In the genomic region with DNA sequence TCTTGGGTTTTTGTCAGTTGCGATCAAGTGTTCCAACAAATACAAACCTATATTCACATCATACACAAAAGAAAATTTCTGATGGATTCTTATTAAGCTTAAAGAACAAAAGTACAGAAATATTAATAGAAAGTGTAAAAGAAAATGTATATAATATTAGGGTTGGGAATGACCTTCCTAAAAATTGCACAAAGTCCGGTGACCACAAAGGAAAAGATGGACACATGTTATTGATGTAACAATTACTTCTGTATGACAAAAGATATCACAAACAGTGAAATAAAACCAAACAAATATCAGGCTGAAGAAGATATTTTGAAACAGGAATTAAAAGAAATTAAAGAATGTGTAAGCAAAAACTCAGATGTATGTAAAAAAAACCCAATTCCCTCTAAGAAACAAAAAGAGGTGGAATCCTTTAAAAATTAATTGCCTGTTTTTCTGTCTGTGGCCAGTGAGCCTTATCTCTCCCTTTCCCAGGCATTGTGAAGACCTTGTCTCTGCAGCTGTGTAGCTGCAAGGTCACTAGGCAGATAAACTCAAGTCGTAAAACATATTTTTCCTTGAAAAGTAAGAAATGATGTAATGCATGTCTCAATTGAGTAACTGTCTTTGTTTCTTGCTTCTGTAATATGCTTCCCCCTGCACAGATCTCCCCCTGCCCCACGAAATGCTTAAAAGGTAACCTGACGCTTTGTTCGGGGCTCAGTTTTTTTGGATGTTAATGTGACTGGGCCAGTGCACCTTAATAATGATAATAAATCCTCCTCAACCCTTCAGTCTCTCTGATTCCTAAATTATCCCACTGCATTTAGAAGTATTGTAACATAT, we compare ENCODE assay signal across 1 cellular context.
A peak's percentile ranks its signal among the peaks of the same experiment; 100 is the strongest.
TF ChIP-seq lines count a peak whose summit lies in the region.

No MANE protein-coding gene starts in this region.

TF ChIP-seq in K562, 482 proteins besides CTCF, POLR2A, EP300 and RAD21 (continued from another document and continues in another):
- TF ChIP-seq, protein P1, sequence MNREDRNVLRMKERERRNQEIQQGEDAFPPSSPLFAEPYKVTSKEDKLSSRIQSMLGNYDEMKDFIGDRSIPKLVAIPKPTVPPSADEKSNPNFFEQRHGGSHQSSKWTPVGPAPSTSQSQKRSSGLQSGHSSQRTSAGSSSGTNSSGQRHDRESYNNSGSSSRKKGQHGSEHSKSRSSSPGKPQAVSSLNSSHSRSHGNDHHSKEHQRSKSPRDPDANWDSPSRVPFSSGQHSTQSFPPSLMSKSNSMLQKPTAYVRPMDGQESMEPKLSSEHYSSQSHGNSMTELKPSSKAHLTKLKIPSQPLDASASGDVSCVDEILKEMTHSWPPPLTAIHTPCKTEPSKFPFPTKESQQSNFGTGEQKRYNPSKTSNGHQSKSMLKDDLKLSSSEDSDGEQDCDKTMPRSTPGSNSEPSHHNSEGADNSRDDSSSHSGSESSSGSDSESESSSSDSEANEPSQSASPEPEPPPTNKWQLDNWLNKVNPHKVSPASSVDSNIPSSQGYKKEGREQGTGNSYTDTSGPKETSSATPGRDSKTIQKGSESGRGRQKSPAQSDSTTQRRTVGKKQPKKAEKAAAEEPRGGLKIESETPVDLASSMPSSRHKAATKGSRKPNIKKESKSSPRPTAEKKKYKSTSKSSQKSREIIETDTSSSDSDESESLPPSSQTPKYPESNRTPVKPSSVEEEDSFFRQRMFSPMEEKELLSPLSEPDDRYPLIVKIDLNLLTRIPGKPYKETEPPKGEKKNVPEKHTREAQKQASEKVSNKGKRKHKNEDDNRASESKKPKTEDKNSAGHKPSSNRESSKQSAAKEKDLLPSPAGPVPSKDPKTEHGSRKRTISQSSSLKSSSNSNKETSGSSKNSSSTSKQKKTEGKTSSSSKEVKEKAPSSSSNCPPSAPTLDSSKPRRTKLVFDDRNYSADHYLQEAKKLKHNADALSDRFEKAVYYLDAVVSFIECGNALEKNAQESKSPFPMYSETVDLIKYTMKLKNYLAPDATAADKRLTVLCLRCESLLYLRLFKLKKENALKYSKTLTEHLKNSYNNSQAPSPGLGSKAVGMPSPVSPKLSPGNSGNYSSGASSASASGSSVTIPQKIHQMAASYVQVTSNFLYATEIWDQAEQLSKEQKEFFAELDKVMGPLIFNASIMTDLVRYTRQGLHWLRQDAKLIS (CRISPR knock-in tag; IDR thresholded peaks at IDR 0.05): peak; percentile 43; the same call in 1 of the 2 replicates
- no peak for TF ChIP-seq HCFC1 (IDR thresholded peaks at IDR 0.05; ENCODE audit: low read depth, low read length)
- no peak for TF ChIP-seq ZNF586 (CRISPR knock-in tag; conservative IDR thresholded peaks at IDR 0.05)
- TF ChIP-seq GATAD2B (IDR thresholded peaks at IDR 0.05; ENCODE audit: borderline replicate concordance): peak; percentile 54; the same call in 1 of the 2 replicates
- TF ChIP-seq MYC (IDR thresholded peaks at IDR 0.05; ENCODE audit: low read depth, low read length): peak; percentile 53
- TF ChIP-seq MYC (CRISPR knock-in tag; IDR thresholded peaks at IDR 0.05; ENCODE audit: borderline replicate concordance, low read depth): no peak
- TF ChIP-seq MIER1 (IDR thresholded peaks at IDR 0.05; ENCODE audit: low read depth): no peak
- no peak for TF ChIP-seq ASH1L (IDR thresholded peaks at IDR 0.05; ENCODE audit: borderline replicate concordance, low read depth, partially characterized antibody)
- no peak for TF ChIP-seq E2F3 (CRISPR knock-in tag; IDR thresholded peaks at IDR 0.05)
- TF ChIP-seq ZNF668 (CRISPR knock-in tag; IDR thresholded peaks at IDR 0.05): no peak
- no peak for TF ChIP-seq MCM3 (IDR thresholded peaks at IDR 0.05)
- peak; percentile 18; the same call in 1 of the 2 replicates for TF ChIP-seq C11orf30 (IDR thresholded peaks at IDR 0.05; ENCODE audit: low read depth)
- TF ChIP-seq, protein P2, sequence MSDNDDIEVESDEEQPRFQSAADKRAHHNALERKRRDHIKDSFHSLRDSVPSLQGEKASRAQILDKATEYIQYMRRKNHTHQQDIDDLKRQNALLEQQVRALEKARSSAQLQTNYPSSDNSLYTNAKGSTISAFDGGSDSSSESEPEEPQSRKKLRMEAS (CRISPR knock-in tag; IDR thresholded peaks at IDR 0.05): no peak
- TF ChIP-seq ATF1 (CRISPR knock-in tag; IDR thresholded peaks at IDR 0.05): no peak
- peak; percentile 66 for TF ChIP-seq ATF1 (tag; IDR thresholded peaks at IDR 0.05)
- TF ChIP-seq RBM39 (optimal IDR thresholded peaks at IDR 0.05; ENCODE audit: low read depth, low read length): no peak
- TF ChIP-seq, protein P3, sequence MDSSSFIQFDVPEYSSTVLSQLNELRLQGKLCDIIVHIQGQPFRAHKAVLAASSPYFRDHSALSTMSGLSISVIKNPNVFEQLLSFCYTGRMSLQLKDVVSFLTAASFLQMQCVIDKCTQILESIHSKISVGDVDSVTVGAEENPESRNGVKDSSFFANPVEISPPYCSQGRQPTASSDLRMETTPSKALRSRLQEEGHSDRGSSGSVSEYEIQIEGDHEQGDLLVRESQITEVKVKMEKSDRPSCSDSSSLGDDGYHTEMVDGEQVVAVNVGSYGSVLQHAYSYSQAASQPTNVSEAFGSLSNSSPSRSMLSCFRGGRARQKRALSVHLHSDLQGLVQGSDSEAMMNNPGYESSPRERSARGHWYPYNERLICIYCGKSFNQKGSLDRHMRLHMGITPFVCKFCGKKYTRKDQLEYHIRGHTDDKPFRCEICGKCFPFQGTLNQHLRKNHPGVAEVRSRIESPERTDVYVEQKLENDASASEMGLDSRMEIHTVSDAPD (CRISPR knock-in tag; IDR thresholded peaks at IDR 0.05): no peak
- no peak for TF ChIP-seq ZNF324 (CRISPR knock-in tag; IDR thresholded peaks at IDR 0.05)
- TF ChIP-seq SMARCB1 (IDR thresholded peaks at IDR 0.05; ENCODE audit: insufficient read length, low read depth): peak; percentile 94
- TF ChIP-seq NFIC (IDR thresholded peaks at IDR 0.05): peak; percentile 86
- no peak for TF ChIP-seq EWSR1 (IDR thresholded peaks at IDR 0.05; ENCODE audit: borderline replicate concordance, low read depth, partially characterized antibody)
- TF ChIP-seq TAF15 (IDR thresholded peaks at IDR 0.05; ENCODE audit: low read depth, low read length): no peak
- TF ChIP-seq MECOM (CRISPR knock-in tag; IDR thresholded peaks at IDR 0.05): no peak
- TF ChIP-seq, protein P4, sequence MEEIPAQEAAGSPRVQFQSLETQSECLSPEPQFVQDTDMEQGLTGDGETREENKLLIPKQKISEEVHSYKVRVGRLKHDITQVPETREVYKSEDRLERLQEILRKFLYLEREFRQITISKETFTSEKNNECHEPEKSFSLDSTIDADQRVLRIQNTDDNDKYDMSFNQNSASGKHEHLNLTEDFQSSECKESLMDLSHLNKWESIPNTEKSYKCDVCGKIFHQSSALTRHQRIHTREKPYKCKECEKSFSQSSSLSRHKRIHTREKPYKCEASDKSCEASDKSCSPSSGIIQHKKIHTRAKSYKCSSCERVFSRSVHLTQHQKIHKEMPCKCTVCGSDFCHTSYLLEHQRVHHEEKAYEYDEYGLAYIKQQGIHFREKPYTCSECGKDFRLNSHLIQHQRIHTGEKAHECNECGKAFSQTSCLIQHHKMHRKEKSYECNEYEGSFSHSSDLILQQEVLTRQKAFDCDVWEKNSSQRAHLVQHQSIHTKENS (CRISPR knock-in tag; IDR thresholded peaks at IDR 0.05): no peak
- TF ChIP-seq ZNF124 (CRISPR knock-in tag; IDR thresholded peaks at IDR 0.05): no peak
- TF ChIP-seq MEF2D (tag; conservative IDR thresholded peaks at IDR 0.05; ENCODE audit: low read depth): no peak
- TF ChIP-seq, protein P5, sequence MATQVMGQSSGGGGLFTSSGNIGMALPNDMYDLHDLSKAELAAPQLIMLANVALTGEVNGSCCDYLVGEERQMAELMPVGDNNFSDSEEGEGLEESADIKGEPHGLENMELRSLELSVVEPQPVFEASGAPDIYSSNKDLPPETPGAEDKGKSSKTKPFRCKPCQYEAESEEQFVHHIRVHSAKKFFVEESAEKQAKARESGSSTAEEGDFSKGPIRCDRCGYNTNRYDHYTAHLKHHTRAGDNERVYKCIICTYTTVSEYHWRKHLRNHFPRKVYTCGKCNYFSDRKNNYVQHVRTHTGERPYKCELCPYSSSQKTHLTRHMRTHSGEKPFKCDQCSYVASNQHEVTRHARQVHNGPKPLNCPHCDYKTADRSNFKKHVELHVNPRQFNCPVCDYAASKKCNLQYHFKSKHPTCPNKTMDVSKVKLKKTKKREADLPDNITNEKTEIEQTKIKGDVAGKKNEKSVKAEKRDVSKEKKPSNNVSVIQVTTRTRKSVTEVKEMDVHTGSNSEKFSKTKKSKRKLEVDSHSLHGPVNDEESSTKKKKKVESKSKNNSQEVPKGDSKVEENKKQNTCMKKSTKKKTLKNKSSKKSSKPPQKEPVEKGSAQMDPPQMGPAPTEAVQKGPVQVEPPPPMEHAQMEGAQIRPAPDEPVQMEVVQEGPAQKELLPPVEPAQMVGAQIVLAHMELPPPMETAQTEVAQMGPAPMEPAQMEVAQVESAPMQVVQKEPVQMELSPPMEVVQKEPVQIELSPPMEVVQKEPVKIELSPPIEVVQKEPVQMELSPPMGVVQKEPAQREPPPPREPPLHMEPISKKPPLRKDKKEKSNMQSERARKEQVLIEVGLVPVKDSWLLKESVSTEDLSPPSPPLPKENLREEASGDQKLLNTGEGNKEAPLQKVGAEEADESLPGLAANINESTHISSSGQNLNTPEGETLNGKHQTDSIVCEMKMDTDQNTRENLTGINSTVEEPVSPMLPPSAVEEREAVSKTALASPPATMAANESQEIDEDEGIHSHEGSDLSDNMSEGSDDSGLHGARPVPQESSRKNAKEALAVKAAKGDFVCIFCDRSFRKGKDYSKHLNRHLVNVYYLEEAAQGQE (CRISPR knock-in tag; IDR thresholded peaks at IDR 0.05; ENCODE audit: low read depth): no peak
- TF ChIP-seq MEIS2 (IDR thresholded peaks at IDR 0.05; ENCODE audit: partially characterized antibody): peak; percentile 94
- TF ChIP-seq GTF2E2 (tag; IDR thresholded peaks at IDR 0.05): peak; percentile 41
- no peak for TF ChIP-seq ARHGAP35 (IDR thresholded peaks at IDR 0.05; ENCODE audit: partially characterized antibody)
- TF ChIP-seq, protein P6, sequence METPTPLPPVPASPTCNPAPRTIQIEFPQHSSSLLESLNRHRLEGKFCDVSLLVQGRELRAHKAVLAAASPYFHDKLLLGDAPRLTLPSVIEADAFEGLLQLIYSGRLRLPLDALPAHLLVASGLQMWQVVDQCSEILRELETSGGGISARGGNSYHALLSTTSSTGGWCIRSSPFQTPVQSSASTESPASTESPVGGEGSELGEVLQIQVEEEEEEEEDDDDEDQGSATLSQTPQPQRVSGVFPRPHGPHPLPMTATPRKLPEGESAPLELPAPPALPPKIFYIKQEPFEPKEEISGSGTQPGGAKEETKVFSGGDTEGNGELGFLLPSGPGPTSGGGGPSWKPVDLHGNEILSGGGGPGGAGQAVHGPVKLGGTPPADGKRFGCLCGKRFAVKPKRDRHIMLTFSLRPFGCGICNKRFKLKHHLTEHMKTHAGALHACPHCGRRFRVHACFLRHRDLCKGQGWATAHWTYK (CRISPR knock-in tag; IDR thresholded peaks at IDR 0.05): peak; percentile 50; the same call in 1 of the 2 replicates
- peak; percentile 17 for TF ChIP-seq TBP (optimal IDR thresholded peaks at IDR 0.05; ENCODE audit: low read depth, low read length)
- TF ChIP-seq ZNF507 (tag; conservative IDR thresholded peaks at IDR 0.05): no peak
- no peak for TF ChIP-seq PCBP2 (IDR thresholded peaks at IDR 0.05; ENCODE audit: low read depth, low read length, poor library complexity, severe bottlenecking)
- no peak; the same call in 1 of the 2 replicates for TF ChIP-seq GATAD2A (IDR thresholded peaks at IDR 0.05)
- peak; percentile 42 for TF ChIP-seq TAF1 (IDR thresholded peaks at IDR 0.05; ENCODE audit: control insufficient read depth, extremely low read depth, insufficient read depth, low read length, severe bottlenecking)
- TF ChIP-seq, protein P7, sequence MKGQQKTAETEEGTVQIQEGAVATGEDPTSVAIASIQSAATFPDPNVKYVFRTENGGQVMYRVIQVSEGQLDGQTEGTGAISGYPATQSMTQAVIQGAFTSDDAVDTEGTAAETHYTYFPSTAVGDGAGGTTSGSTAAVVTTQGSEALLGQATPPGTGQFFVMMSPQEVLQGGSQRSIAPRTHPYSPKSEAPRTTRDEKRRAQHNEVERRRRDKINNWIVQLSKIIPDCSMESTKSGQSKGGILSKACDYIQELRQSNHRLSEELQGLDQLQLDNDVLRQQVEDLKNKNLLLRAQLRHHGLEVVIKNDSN (CRISPR knock-in tag; IDR thresholded peaks at IDR 0.05): no peak
- TF ChIP-seq GABPA (tag; conservative IDR thresholded peaks at IDR 0.05; ENCODE audit: low read depth): peak; percentile 20; the same call in 1 of the 2 replicates
- no peak for TF ChIP-seq CHD4 (IDR thresholded peaks at IDR 0.05; ENCODE audit: insufficient read depth, insufficient replicate concordance, low read depth, low read length, poor library complexity, severe bottlenecking)
- peak; percentile 89 for TF ChIP-seq POLR2H (tag; IDR thresholded peaks at IDR 0.05; ENCODE audit: low read depth)
- TF ChIP-seq KAT8 (IDR thresholded peaks at IDR 0.05; ENCODE audit: low read depth): no peak
- TF ChIP-seq GABPB2 (CRISPR knock-in tag; conservative IDR thresholded peaks at IDR 0.05): no peak
- TF ChIP-seq CREM (IDR thresholded peaks at IDR 0.05; ENCODE audit: low read depth): peak; percentile 86
- TF ChIP-seq, protein P8, sequence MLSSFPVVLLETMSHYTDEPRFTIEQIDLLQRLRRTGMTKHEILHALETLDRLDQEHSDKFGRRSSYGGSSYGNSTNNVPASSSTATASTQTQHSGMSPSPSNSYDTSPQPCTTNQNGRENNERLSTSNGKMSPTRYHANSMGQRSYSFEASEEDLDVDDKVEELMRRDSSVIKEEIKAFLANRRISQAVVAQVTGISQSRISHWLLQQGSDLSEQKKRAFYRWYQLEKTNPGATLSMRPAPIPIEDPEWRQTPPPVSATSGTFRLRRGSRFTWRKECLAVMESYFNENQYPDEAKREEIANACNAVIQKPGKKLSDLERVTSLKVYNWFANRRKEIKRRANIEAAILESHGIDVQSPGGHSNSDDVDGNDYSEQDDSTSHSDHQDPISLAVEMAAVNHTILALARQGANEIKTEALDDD (IDR thresholded peaks at IDR 0.05): peak; percentile 22; the same call in 1 of the 2 replicates
- no peak for TF ChIP-seq WHSC1 (IDR thresholded peaks at IDR 0.05; ENCODE audit: low read length)
- TF ChIP-seq ZNF785 (CRISPR knock-in tag; IDR thresholded peaks at IDR 0.05): no peak
- no peak for TF ChIP-seq RBM22 (IDR thresholded peaks at IDR 0.05; ENCODE audit: low read depth, low read length, poor library complexity, severe bottlenecking)
- TF ChIP-seq CBX2 (IDR thresholded peaks at IDR 0.05; ENCODE audit: insufficient read depth, low read length, poor library complexity, severe bottlenecking): no peak
- no peak for TF ChIP-seq ZKSCAN3 (CRISPR knock-in tag; IDR thresholded peaks at IDR 0.05)
- TF ChIP-seq EHMT2 (IDR thresholded peaks at IDR 0.05): no peak
